Comparison of ENCODE assay signal across 1 cellular context in the genomic region with DNA sequence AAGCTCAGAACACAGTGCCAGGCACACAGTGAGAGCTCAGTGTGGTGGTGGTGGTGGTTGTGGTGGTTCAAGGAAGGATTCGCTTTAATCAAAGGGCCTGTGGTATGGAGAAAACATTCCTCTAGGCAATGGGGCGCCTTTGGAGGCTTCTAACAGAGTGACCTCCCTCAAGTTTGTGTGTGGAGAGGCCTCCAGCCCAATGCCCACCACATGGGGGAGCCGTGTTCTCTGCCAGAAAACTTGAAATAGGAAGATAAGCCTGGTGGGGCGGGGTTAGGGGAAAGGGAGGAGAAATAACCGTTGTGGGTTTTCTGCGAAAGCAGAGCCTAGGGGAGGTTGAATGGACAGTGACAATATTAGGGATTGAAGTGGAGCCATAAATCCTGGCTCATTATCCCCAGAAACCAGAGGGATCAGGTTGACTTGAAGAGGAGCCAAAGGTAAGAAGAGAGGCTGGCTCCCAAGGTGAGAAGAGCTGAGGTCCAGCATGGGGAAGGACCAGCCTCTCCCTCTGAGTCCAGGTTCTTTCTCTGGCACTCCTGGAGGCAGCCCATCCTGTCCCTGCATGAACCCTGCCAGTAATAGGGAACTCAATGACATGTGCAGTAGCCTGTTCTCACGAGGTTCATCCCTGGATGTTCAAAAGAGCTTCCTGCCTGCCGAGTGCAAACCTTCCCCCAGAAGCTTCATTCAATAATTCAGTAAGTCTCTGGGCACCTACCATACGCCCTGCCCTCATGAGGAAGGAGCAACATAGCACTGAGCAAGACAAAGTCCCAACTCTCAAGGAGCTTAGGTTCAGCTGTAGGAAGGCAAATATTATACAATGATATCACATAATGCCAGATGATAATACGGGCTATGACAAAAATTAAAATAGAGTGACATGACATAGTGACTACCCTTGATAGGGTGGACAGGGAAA.
A peak's percentile ranks its signal among the peaks of the same experiment; 100 is the strongest.
TF ChIP-seq lines count a peak whose summit lies in the region.

No MANE protein-coding gene starts in this region.

TF ChIP-seq in HepG2, 621 proteins besides CTCF, POLR2A, EP300 and RAD21 (continued from another document and continues in another):
- no peak for TF ChIP-seq ZNF704 (CRISPR knock-in tag; IDR thresholded peaks at IDR 0.05; ENCODE audit: borderline replicate concordance)
- no peak for TF ChIP-seq SRF (IDR thresholded peaks at IDR 0.05; ENCODE audit: low read depth, low read length)
- TF ChIP-seq, protein P1, sequence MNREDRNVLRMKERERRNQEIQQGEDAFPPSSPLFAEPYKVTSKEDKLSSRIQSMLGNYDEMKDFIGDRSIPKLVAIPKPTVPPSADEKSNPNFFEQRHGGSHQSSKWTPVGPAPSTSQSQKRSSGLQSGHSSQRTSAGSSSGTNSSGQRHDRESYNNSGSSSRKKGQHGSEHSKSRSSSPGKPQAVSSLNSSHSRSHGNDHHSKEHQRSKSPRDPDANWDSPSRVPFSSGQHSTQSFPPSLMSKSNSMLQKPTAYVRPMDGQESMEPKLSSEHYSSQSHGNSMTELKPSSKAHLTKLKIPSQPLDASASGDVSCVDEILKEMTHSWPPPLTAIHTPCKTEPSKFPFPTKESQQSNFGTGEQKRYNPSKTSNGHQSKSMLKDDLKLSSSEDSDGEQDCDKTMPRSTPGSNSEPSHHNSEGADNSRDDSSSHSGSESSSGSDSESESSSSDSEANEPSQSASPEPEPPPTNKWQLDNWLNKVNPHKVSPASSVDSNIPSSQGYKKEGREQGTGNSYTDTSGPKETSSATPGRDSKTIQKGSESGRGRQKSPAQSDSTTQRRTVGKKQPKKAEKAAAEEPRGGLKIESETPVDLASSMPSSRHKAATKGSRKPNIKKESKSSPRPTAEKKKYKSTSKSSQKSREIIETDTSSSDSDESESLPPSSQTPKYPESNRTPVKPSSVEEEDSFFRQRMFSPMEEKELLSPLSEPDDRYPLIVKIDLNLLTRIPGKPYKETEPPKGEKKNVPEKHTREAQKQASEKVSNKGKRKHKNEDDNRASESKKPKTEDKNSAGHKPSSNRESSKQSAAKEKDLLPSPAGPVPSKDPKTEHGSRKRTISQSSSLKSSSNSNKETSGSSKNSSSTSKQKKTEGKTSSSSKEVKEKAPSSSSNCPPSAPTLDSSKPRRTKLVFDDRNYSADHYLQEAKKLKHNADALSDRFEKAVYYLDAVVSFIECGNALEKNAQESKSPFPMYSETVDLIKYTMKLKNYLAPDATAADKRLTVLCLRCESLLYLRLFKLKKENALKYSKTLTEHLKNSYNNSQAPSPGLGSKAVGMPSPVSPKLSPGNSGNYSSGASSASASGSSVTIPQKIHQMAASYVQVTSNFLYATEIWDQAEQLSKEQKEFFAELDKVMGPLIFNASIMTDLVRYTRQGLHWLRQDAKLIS (CRISPR knock-in tag; IDR thresholded peaks at IDR 0.05), result no peak; the same call in 1 of the 2 replicates
- no peak for TF ChIP-seq ZNF883 (CRISPR knock-in tag; IDR thresholded peaks at IDR 0.05; ENCODE audit: not compliant biosample characterization)
- TF ChIP-seq THAP8 (CRISPR knock-in tag; IDR thresholded peaks at IDR 0.05; ENCODE audit: borderline replicate concordance), result no peak
- TF ChIP-seq SOX13 (IDR thresholded peaks at IDR 0.05), result no peak
- peak in 1 of 2 experiments; percentile 9; a peak in 1 of 4 replicates for TF ChIP-seq SOX13 (CRISPR knock-in tag; conservative IDR thresholded peaks at IDR 0.05 in 1 of 2, IDR thresholded peaks at IDR 0.05 in 1 of 2)
- TF ChIP-seq NFRKB (IDR thresholded peaks at IDR 0.05), result no peak
- no peak for TF ChIP-seq MEIS2 (CRISPR knock-in tag; IDR thresholded peaks at IDR 0.05)
- no peak for TF ChIP-seq EED (CRISPR knock-in tag; IDR thresholded peaks at IDR 0.05)
- no peak for TF ChIP-seq ZNF251 (CRISPR knock-in tag; IDR thresholded peaks at IDR 0.05)
- no peak for TF ChIP-seq ESRRA (CRISPR knock-in tag; IDR thresholded peaks at IDR 0.05; ENCODE audit: low read depth)
- TF ChIP-seq ZHX1 (CRISPR knock-in tag; IDR thresholded peaks at IDR 0.05; ENCODE audit: low read depth), result no peak
- no peak for TF ChIP-seq MTERF4 (CRISPR knock-in tag; IDR thresholded peaks at IDR 0.05)
- TF ChIP-seq, protein P2, sequence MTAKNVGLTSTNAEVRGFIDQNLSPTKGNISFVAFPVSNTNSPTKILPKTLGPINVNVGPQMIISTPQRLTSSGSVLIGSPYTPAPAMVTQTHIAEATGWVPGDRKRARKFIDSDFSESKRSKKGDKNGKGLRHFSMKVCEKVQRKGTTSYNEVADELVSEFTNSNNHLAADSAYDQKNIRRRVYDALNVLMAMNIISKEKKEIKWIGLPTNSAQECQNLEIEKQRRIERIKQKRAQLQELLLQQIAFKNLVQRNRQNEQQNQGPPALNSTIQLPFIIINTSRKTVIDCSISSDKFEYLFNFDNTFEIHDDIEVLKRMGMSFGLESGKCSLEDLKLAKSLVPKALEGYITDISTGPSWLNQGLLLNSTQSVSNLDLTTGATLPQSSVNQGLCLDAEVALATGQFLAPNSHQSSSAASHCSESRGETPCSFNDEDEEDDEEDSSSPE (CRISPR knock-in tag; IDR thresholded peaks at IDR 0.05), result no peak
- TF ChIP-seq, protein P3, sequence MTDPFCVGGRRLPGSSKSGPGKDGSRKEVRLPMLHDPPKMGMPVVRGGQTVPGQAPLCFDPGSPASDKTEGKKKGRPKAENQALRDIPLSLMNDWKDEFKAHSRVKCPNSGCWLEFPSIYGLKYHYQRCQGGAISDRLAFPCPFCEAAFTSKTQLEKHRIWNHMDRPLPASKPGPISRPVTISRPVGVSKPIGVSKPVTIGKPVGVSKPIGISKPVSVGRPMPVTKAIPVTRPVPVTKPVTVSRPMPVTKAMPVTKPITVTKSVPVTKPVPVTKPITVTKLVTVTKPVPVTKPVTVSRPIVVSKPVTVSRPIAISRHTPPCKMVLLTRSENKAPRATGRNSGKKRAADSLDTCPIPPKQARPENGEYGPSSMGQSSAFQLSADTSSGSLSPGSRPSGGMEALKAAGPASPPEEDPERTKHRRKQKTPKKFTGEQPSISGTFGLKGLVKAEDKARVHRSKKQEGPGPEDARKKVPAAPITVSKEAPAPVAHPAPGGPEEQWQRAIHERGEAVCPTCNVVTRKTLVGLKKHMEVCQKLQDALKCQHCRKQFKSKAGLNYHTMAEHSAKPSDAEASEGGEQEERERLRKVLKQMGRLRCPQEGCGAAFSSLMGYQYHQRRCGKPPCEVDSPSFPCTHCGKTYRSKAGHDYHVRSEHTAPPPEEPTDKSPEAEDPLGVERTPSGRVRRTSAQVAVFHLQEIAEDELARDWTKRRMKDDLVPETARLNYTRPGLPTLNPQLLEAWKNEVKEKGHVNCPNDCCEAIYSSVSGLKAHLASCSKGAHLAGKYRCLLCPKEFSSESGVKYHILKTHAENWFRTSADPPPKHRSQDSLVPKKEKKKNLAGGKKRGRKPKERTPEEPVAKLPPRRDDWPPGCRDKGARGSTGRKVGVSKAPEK (CRISPR knock-in tag; IDR thresholded peaks at IDR 0.05; ENCODE audit: borderline replicate concordance), result no peak
- TF ChIP-seq PHF21A (CRISPR knock-in tag; IDR thresholded peaks at IDR 0.05), result no peak
- TF ChIP-seq DBP (CRISPR knock-in tag; IDR thresholded peaks at IDR 0.05; ENCODE audit: not compliant biosample characterization), result no peak
- TF ChIP-seq ZNF770 (CRISPR knock-in tag; IDR thresholded peaks at IDR 0.05), result 0 out of 2 replicates have a peak, but pooled peaks have one; percentile 31
- TF ChIP-seq MAF1 (CRISPR knock-in tag; IDR thresholded peaks at IDR 0.05; ENCODE audit: borderline replicate concordance), result no peak
- 0 out of 2 replicates have a peak, but pooled peaks have one; percentile 30 for TF ChIP-seq FOSL1 (CRISPR knock-in tag; IDR thresholded peaks at IDR 0.05; ENCODE audit: borderline replicate concordance)
- no peak for TF ChIP-seq MIER2 (CRISPR knock-in tag; IDR thresholded peaks at IDR 0.05)
- peak; percentile 86 for TF ChIP-seq STAG1 (CRISPR knock-in tag; IDR thresholded peaks at IDR 0.05)
- no peak for TF ChIP-seq HNRNPK (IDR thresholded peaks at IDR 0.05; ENCODE audit: low read depth, low read length, poor library complexity, severe bottlenecking)
- TF ChIP-seq RBFOX2 (IDR thresholded peaks at IDR 0.05; ENCODE audit: low read depth, low read length), result no peak
- TF ChIP-seq, protein P4, sequence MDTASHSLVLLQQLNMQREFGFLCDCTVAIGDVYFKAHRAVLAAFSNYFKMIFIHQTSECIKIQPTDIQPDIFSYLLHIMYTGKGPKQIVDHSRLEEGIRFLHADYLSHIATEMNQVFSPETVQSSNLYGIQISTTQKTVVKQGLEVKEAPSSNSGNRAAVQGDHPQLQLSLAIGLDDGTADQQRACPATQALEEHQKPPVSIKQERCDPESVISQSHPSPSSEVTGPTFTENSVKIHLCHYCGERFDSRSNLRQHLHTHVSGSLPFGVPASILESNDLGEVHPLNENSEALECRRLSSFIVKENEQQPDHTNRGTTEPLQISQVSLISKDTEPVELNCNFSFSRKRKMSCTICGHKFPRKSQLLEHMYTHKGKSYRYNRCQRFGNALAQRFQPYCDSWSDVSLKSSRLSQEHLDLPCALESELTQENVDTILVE (CRISPR knock-in tag; IDR thresholded peaks at IDR 0.05), result no peak
- TF ChIP-seq MEIS1 (CRISPR knock-in tag; IDR thresholded peaks at IDR 0.05; ENCODE audit: borderline replicate concordance), result no peak; the same call in 1 of the 2 replicates
